8 cellular contexts compared by ENCODE assay signal in genomic region chr1:153568367-153569099, GRCh38. TPM values are rescaled to one million over a fixed set of nuclear protein-coding genes. Genes with fewer than 3 reads are reported as not detected.
DNase-seq lines count a peak whose midpoint lies in the region; ATAC-seq, FAIRE-seq and TF ChIP-seq lines count a peak whose summit lies in the region.

No MANE protein-coding gene starts in this region.

- H3K4me3 ChIP-seq in right atrium auricular region (peak overlapping the region; percentile 10 to 23), psoas muscle (peak overlapping the region; percentile 52)

- H3K27me3 ChIP-seq in right atrium auricular region (no peaks in the 10 kb centered on the region), psoas muscle (ENCODE audit: insufficient read depth in 3 of 3, low read length in 2 of 3) (no peaks in the 10 kb centered on the region)

- peak; percentile 13 for FAIRE-seq in urothelium cell line (lab: Jason Lieb, UNC)

- TF ChIP-seq CTCF in GM12801 (IDR thresholded peaks at IDR 0.05; ENCODE audit: extremely low read depth, insufficient read length) (peak; percentile 78), right atrium auricular region (IDR thresholded peaks at IDR 0.05) (peak; percentile 99 to 100), psoas muscle (IDR thresholded peaks at IDR 0.05) (peak; percentile 99)

- peak; percentile 91 for DNase-seq in NCI-H1694 (lab: John Stamatoyannopoulos, UW)
- DNase-seq in T-helper 2 cell: peak; percentile 59 to 79 (median 65)
- peak in 52 of 56 donors; percentile 22 to 88 (median 65) for DNase-seq in amygdala (lab: John Stamatoyannopoulos, UW)
- DNase-seq in right atrium auricular region (ENCODE audit: low spot score): peak; percentile 94
- peak; percentile 91 to 95 for DNase-seq in psoas muscle
- DNase-seq in urothelium cell line (ENCODE audit: low spot score): peak; percentile 90

- peak overlapping the region; percentile 84 to 89 for H3K27ac ChIP-seq in right atrium auricular region
- peak overlapping the region; percentile 65 for H3K27ac ChIP-seq in psoas muscle

- intact Hi-C loops in psoas muscle (cut with DNase I): loop anchor here (1.0 to 5.0 kb wide), 4 partner anchors 35 to 216 kb away; no protein-coding TSS in a partner anchor

- 6 to 15% (median 8%) methylated on average over 25 of the region's 25 CpGs for WGBS in psoas muscle, 3 donors

- H3K9me3 ChIP-seq in right atrium auricular region: no peaks in the 10 kb centered on the region
- no peaks in the 10 kb centered on the region for H3K9me3 ChIP-seq in psoas muscle

- H3K36me3 ChIP-seq in right atrium auricular region: no peaks in the 10 kb centered on the region
- no peaks in the 10 kb centered on the region for H3K36me3 ChIP-seq in psoas muscle (ENCODE audit: insufficient read depth in 1 of 2, low read depth in 1 of 2)

- H3K4me1 ChIP-seq in right atrium auricular region (peaks cover 0 to 56% of the 10 kb centered on the region in 2 donors), psoas muscle (peaks cover 46% of the 10 kb centered on the region)

- ATAC-seq in psoas muscle: peak; percentile 35 to 55 (median 44)
- no peak for ATAC-seq in HG03175 (IDR thresholded peaks at IDR 0.05; ENCODE audit: unreplicated experiment)

RNA-seq across cellular contexts. Expression of gene S100A2, which starts 2.9 kb away (rescaled TPM):
- total RNA-seq in right atrium auricular region (not detected), psoas muscle (1 to 10 TPM in 3 of 4 donors, under 1 TPM in 1; 0.86 to 10.0 (median 1.1) TPM)
- polyA plus RNA-seq in psoas muscle: 10 to 100 TPM in 1 of 3 donors, 1 to 10 TPM in 2; 1.1 to 15.4 (median 2.1) TPM

RNA-seq across cellular contexts. Expression of gene S100A3, which starts 19.5 kb away (rescaled TPM):
- total RNA-seq in right atrium auricular region (1 to 10 TPM; 1.8 to 3.4 TPM), psoas muscle (1 to 10 TPM in 2 of 4 donors, under 1 TPM in 2; 0.34 to 5.5 (median 0.86) TPM)
- 1 to 10 TPM in 2 of 3 donors, under 1 TPM in 1; 0.77 to 6.6 (median 3.4) TPM for polyA plus RNA-seq in psoas muscle

RNA-seq across cellular contexts. Expression of gene S100A4, which starts 22.9 kb away (rescaled TPM):
- 100 to 1,000 TPM; 144 to 156 TPM for total RNA-seq in right atrium auricular region
- total RNA-seq in psoas muscle: 10 to 100 TPM; 27.0 to 54.7 (median 47.3) TPM
- 100 to 1,000 TPM in 1 of 3 donors, 10 to 100 TPM in 2; 75.2 to 155 (median 83.6) TPM for polyA plus RNA-seq in psoas muscle

RNA-seq across cellular contexts. Expression of gene S100A5, which starts 27.8 kb away (rescaled TPM):
- total RNA-seq in right atrium auricular region: not detected
- not detected for total RNA-seq in psoas muscle
- not detected for polyA plus RNA-seq in psoas muscle

RNA-seq across cellular contexts. Expression of gene S100A6, which starts 32.7 kb away (rescaled TPM):
- 100 to 1,000 TPM; 156 to 324 TPM for total RNA-seq in right atrium auricular region
- 100 to 1,000 TPM in 3 of 4 donors, 10 to 100 TPM in 1; 78.5 to 420 (median 150) TPM for total RNA-seq in psoas muscle
- 100 to 1,000 TPM; 295 to 506 (median 467) TPM for polyA plus RNA-seq in psoas muscle
